ENCODE assay signal across 1 cellular context in the genomic region with DNA sequence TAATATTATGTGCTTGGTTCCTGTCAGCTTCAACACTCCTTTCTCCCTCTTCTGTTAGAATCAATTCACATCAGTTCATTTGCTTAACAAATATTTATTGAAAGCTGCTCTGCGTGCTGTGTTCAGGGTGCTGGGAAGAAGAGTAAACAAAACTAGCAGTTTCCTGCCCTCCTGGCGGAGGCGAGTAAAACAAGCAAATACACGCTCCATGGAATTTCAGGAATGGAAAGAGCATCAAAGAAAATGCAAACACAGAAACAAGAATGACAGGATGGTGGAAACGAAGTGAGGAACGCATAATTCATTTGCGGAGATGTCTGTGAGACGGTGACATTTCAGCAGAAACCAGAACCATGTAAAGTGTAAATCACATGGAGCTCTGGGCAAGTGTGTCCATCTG.
TF ChIP-seq lines count a peak whose summit lies in the region.

No MANE protein-coding gene starts in this region.

TF ChIP-seq in HepG2, 621 proteins besides CTCF, POLR2A, EP300 and RAD21 (continued from another document and continues in another):
- TF ChIP-seq, protein P1, sequence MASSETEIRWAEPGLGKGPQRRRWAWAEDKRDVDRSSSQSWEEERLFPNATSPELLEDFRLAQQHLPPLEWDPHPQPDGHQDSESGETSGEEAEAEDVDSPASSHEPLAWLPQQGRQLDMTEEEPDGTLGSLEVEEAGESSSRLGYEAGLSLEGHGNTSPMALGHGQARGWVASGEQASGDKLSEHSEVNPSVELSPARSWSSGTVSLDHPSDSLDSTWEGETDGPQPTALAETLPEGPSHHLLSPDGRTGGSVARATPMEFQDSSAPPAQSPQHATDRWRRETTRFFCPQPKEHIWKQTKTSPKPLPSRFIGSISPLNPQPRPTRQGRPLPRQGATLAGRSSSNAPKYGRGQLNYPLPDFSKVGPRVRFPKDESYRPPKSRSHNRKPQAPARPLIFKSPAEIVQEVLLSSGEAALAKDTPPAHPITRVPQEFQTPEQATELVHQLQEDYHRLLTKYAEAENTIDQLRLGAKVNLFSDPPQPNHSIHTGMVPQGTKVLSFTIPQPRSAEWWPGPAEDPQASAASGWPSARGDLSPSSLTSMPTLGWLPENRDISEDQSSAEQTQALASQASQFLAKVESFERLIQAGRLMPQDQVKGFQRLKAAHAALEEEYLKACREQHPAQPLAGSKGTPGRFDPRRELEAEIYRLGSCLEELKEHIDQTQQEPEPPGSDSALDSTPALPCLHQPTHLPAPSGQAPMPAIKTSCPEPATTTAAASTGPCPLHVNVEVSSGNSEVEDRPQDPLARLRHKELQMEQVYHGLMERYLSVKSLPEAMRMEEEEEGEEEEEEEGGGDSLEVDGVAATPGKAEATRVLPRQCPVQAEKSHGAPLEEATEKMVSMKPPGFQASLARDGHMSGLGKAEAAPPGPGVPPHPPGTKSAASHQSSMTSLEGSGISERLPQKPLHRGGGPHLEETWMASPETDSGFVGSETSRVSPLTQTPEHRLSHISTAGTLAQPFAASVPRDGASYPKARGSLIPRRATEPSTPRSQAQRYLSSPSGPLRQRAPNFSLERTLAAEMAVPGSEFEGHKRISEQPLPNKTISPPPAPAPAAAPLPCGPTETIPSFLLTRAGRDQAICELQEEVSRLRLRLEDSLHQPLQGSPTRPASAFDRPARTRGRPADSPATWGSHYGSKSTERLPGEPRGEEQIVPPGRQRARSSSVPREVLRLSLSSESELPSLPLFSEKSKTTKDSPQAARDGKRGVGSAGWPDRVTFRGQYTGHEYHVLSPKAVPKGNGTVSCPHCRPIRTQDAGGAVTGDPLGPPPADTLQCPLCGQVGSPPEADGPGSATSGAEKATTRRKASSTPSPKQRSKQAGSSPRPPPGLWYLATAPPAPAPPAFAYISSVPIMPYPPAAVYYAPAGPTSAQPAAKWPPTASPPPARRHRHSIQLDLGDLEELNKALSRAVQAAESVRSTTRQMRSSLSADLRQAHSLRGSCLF (CRISPR knock-in tag; IDR thresholded peaks at IDR 0.05; ENCODE audit: borderline replicate concordance), result no peak
- no peak; the same call in 1 of the 2 replicates for TF ChIP-seq RFXANK (CRISPR knock-in tag; IDR thresholded peaks at IDR 0.05)
- no peak for TF ChIP-seq POLR2AphosphoS2 (IDR thresholded peaks at IDR 0.05; ENCODE audit: low read depth, low read length)
- peak; percentile 30; the same call in 1 of the 2 replicates for TF ChIP-seq ZNF281 (CRISPR knock-in tag; IDR thresholded peaks at IDR 0.05; ENCODE audit: borderline replicate concordance)
- no peak for TF ChIP-seq MED13 (CRISPR knock-in tag; IDR thresholded peaks at IDR 0.05)
- peak; percentile 95 for TF ChIP-seq TBX3 (IDR thresholded peaks at IDR 0.05; ENCODE audit: borderline replicate concordance)
- TF ChIP-seq ZNF33A (CRISPR knock-in tag; IDR thresholded peaks at IDR 0.05; ENCODE audit: borderline replicate concordance), result no peak
- TF ChIP-seq PRDM4 (CRISPR knock-in tag; IDR thresholded peaks at IDR 0.05; ENCODE audit: borderline replicate concordance), result no peak
- no peak for TF ChIP-seq RBFOX2 (IDR thresholded peaks at IDR 0.05; ENCODE audit: low read depth, low read length)
- TF ChIP-seq ZNF263 (CRISPR knock-in tag; IDR thresholded peaks at IDR 0.05), result no peak
- TF ChIP-seq, protein P2, sequence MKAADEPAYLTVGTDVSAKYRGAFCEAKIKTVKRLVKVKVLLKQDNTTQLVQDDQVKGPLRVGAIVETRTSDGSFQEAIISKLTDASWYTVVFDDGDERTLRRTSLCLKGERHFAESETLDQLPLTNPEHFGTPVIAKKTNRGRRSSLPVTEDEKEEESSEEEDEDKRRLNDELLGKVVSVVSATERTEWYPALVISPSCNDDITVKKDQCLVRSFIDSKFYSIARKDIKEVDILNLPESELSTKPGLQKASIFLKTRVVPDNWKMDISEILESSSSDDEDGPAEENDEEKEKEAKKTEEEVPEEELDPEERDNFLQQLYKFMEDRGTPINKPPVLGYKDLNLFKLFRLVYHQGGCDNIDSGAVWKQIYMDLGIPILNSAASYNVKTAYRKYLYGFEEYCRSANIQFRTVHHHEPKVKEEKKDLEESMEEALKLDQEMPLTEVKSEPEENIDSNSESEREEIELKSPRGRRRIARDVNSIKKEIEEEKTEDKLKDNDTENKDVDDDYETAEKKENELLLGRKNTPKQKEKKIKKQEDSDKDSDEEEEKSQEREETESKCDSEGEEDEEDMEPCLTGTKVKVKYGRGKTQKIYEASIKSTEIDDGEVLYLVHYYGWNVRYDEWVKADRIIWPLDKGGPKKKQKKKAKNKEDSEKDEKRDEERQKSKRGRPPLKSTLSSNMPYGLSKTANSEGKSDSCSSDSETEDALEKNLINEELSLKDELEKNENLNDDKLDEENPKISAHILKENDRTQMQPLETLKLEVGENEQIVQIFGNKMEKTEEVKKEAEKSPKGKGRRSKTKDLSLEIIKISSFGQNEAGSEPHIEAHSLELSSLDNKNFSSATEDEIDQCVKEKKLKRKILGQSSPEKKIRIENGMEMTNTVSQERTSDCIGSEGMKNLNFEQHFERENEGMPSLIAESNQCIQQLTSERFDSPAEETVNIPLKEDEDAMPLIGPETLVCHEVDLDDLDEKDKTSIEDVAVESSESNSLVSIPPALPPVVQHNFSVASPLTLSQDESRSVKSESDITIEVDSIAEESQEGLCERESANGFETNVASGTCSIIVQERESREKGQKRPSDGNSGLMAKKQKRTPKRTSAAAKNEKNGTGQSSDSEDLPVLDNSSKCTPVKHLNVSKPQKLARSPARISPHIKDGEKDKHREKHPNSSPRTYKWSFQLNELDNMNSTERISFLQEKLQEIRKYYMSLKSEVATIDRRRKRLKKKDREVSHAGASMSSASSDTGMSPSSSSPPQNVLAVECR (CRISPR knock-in tag; IDR thresholded peaks at IDR 0.05; ENCODE audit: borderline replicate concordance), result peak; percentile 33; the same call in 1 of the 2 replicates
- no peak for TF ChIP-seq TOE1 (CRISPR knock-in tag; IDR thresholded peaks at IDR 0.05)
- TF ChIP-seq ZNF674 (CRISPR knock-in tag; IDR thresholded peaks at IDR 0.05; ENCODE audit: low read depth), result no peak
- TF ChIP-seq ARNT (IDR thresholded peaks at IDR 0.05), result no peak
- peak; percentile 72; the same call in 1 of the 2 replicates for TF ChIP-seq ZNF205 (CRISPR knock-in tag; IDR thresholded peaks at IDR 0.05)
- TF ChIP-seq ATF3 (CRISPR knock-in tag; IDR thresholded peaks at IDR 0.05), result no peak
- no peak for TF ChIP-seq ZNF781 (CRISPR knock-in tag; IDR thresholded peaks at IDR 0.05; ENCODE audit: borderline replicate concordance, not compliant biosample characterization)
- TF ChIP-seq ZNF816 (CRISPR knock-in tag; IDR thresholded peaks at IDR 0.05; ENCODE audit: borderline replicate concordance), result no peak
- no peak for TF ChIP-seq ZNF546 (CRISPR knock-in tag; conservative IDR thresholded peaks at IDR 0.05)
- TF ChIP-seq, protein P3, sequence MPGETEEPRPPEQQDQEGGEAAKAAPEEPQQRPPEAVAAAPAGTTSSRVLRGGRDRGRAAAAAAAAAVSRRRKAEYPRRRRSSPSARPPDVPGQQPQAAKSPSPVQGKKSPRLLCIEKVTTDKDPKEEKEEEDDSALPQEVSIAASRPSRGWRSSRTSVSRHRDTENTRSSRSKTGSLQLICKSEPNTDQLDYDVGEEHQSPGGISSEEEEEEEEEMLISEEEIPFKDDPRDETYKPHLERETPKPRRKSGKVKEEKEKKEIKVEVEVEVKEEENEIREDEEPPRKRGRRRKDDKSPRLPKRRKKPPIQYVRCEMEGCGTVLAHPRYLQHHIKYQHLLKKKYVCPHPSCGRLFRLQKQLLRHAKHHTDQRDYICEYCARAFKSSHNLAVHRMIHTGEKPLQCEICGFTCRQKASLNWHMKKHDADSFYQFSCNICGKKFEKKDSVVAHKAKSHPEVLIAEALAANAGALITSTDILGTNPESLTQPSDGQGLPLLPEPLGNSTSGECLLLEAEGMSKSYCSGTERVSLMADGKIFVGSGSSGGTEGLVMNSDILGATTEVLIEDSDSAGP (CRISPR knock-in tag; IDR thresholded peaks at IDR 0.05; ENCODE audit: borderline replicate concordance), result no peak
- TF ChIP-seq SAP130 (CRISPR knock-in tag; IDR thresholded peaks at IDR 0.05; ENCODE audit: low read depth), result peak; percentile 87
- TF ChIP-seq ZNF17 (CRISPR knock-in tag; IDR thresholded peaks at IDR 0.05), result no peak
- 0 out of 4 replicates have a peak, but pooled peaks of 1 of the 2 experiments have one; percentile 7 for TF ChIP-seq MAFK (conservative IDR thresholded peaks at IDR 0.05 in 1 of 2, IDR thresholded peaks at IDR 0.05 in 1 of 2; ENCODE audit: low read length in 2 of 2)
- TF ChIP-seq SRY (CRISPR knock-in tag; IDR thresholded peaks at IDR 0.05), result no peak
- TF ChIP-seq DDIT3 (CRISPR knock-in tag; IDR thresholded peaks at IDR 0.05), result no peak
- no peak for TF ChIP-seq GZF1 (CRISPR knock-in tag; IDR thresholded peaks at IDR 0.05)
- no peak for TF ChIP-seq ZNF564 (CRISPR knock-in tag; IDR thresholded peaks at IDR 0.05)
- TF ChIP-seq ZBTB37 (CRISPR knock-in tag; IDR thresholded peaks at IDR 0.05), result no peak
- TF ChIP-seq, protein P4, sequence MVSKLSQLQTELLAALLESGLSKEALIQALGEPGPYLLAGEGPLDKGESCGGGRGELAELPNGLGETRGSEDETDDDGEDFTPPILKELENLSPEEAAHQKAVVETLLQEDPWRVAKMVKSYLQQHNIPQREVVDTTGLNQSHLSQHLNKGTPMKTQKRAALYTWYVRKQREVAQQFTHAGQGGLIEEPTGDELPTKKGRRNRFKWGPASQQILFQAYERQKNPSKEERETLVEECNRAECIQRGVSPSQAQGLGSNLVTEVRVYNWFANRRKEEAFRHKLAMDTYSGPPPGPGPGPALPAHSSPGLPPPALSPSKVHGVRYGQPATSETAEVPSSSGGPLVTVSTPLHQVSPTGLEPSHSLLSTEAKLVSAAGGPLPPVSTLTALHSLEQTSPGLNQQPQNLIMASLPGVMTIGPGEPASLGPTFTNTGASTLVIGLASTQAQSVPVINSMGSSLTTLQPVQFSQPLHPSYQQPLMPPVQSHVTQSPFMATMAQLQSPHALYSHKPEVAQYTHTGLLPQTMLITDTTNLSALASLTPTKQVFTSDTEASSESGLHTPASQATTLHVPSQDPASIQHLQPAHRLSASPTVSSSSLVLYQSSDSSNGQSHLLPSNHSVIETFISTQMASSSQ (IDR thresholded peaks at IDR 0.05; ENCODE audit: low read depth), result peak; percentile 66
- TF ChIP-seq, protein P4 (CRISPR knock-in tag; IDR thresholded peaks at IDR 0.05; ENCODE audit: borderline replicate concordance), result peak; percentile 65; the same call in 1 of the 2 replicates
- TF ChIP-seq ZKSCAN8 (CRISPR knock-in tag; IDR thresholded peaks at IDR 0.05; ENCODE audit: borderline replicate concordance), result peak; percentile 68; the same call in 1 of the 2 replicates
